13 cellular contexts compared by ENCODE assay signal in genomic region chr9:108151161-108151586, GRCh38.
DNase-seq lines count a peak whose midpoint lies in the region; ATAC-seq and TF ChIP-seq lines count a peak whose summit lies in the region.
"Had no signal": no experiment of that assay in that cellular context is flagged by ENCODE, and none has a peak within 500 bp of the region (broad histone marks: within the 10 kb centered on the region; RNA-seq: fewer than 3 reads in every experiment).

No MANE protein-coding gene starts in this region.

- no peak for TF ChIP-seq POLR2A in NB4 (IDR thresholded peaks at IDR 0.05; ENCODE audit: extremely low read depth, insufficient read length)

- no peak for ATAC-seq in HG02642 (IDR thresholded peaks at IDR 0.05; ENCODE audit: poor library complexity, unreplicated experiment)

- no peak overlapping the region for H3K4me3 ChIP-seq in AG10803 (ENCODE audit: low read length)
- no peak overlapping the region for H3K4me3 ChIP-seq in NB4 (ENCODE audit: low read depth, low read length)
- no peak overlapping the region for H3K4me3 ChIP-seq in choroid plexus epithelial cell (ENCODE audit: low read depth, low read length)

- peak; percentile 64 for DNase-seq in AG10803 (ENCODE audit: low read depth)
- DNase-seq in NB4 (ENCODE audit: low read depth) = peak; percentile 68
- DNase-seq in choroid plexus epithelial cell (ENCODE audit: low read depth) = peak; percentile 69
- DNase-seq in lung microvascular endothelial cell (ENCODE audit: low read depth in 2 of 2) = peak; percentile 45 to 84
- no peak for DNase-seq in GDM1 (lab: John Stamatoyannopoulos, UW)
- DNase-seq in kidney glomerular epithelial cell (lab: John Stamatoyannopoulos, UW) = no peak
- no peak for DNase-seq in stimulated activated naive CD4-positive, alpha-beta T cell (lab: John Stamatoyannopoulos, UW)
- DNase-seq: activated CD4-positive, CD25-positive, alpha-beta regulatory T cell treated with anti-CD3 and anti-CD28 coated beads, Interleukin-2, amount 50 U/mL, for 72 hours; activated effector memory CD4-positive, alpha-beta T cell treated with Interleukin-2 at 50 U/mL for 16 hours; cortex of kidney; NCI-H2029; stimulated activated CD4-positive, alpha-beta T cell treated with anti-CD3 and anti-CD28 coated beads, Interleukin-4, amount 100 ng/mL, for 24 hours had no signal

- no peak for TF ChIP-seq CTCF in AG10803 (conservative IDR thresholded peaks at IDR 0.05; ENCODE audit: low read length)
- no peak for TF ChIP-seq CTCF in NB4 (IDR thresholded peaks at IDR 0.05; ENCODE audit: low read depth, low read length)
- TF ChIP-seq CTCF in choroid plexus epithelial cell (conservative IDR thresholded peaks at IDR 0.05; ENCODE audit: low read depth, low read length) = no peak

Comparison
In these comparisons a context has a peak if more than half of its experiments do, and no peak if none do; other contexts are left out.
1. DNase-seq: peak in AG10803 (single experiment), NB4 (single experiment), choroid plexus epithelial cell (single experiment) and lung microvascular endothelial cell (2 of 2); none in GDM1 (single experiment), kidney glomerular epithelial cell (single experiment) and stimulated activated naive CD4-positive, alpha-beta T cell (0 of 6).